8 cellular contexts compared by ENCODE assay signal in genomic region chr4:40046311-40046980, GRCh38. TPM values are rescaled to one million over a fixed set of nuclear protein-coding genes. Genes with fewer than 3 reads are reported as not detected.
DNase-seq lines count a peak whose midpoint lies in the region; ATAC-seq and TF ChIP-seq lines count a peak whose summit lies in the region.

No MANE protein-coding gene starts in this region.

- TF ChIP-seq CTCF in colonic mucosa (IDR thresholded peaks at IDR 0.05) = no peak
- TF ChIP-seq CTCF in osteoblast (IDR thresholded peaks at IDR 0.05; ENCODE audit: extremely low read depth, low read depth, low read length) = peak; percentile 15
- no peak for TF ChIP-seq CTCF in coronary artery (IDR thresholded peaks at IDR 0.05)

- no peaks in the 10 kb centered on the region for H3K4me1 ChIP-seq in colonic mucosa
- peaks cover 11% of the 10 kb centered on the region for H3K4me1 ChIP-seq in osteoblast (ENCODE audit: insufficient read depth, low read length)

- H2AFZ ChIP-seq in osteoblast (ENCODE audit: low read length) = no peak overlapping the region

- no peaks in the 10 kb centered on the region for H4K20me1 ChIP-seq in osteoblast (ENCODE audit: insufficient read depth, low read length)

- peak; percentile 25 for DNase-seq in Daoy (ENCODE audit: low read depth)
- DNase-seq in NCI-H774 (lab: John Stamatoyannopoulos, UW) = peak; percentile 57
- peak; percentile 78 for DNase-seq in colonic mucosa
- DNase-seq in osteoblast (ENCODE audit: insufficient read length, low spot score, missing footprints) = peak; percentile 83
- DNase-seq in coronary artery (ENCODE audit: low spot score) = no peak
- no peak for DNase-seq in cerebellum (ENCODE audit: low spot score)
- no peak for DNase-seq in T1000 (lab: John Stamatoyannopoulos, UW)

- no peak overlapping the region for H3K4me3 ChIP-seq in colonic mucosa
- H3K4me3 ChIP-seq in osteoblast (ENCODE audit: insufficient read depth, low read length) = peak overlapping the region; percentile 1
- no peak overlapping the region for H3K4me3 ChIP-seq in coronary artery

- H3K36me3 ChIP-seq in colonic mucosa = no peaks in the 10 kb centered on the region
- no peaks in the 10 kb centered on the region for H3K36me3 ChIP-seq in osteoblast (ENCODE audit: insufficient read depth, low read length)

- H3K79me2 ChIP-seq in osteoblast (ENCODE audit: insufficient read depth, low read length) = no peaks in the 10 kb centered on the region

- H3K27ac ChIP-seq in colonic mucosa (no peak overlapping the region), osteoblast (ENCODE audit: low read depth, low read length) (peak overlapping the region; percentile 35), coronary artery (no peak overlapping the region)

- H3K4me2 ChIP-seq in osteoblast (ENCODE audit: insufficient read depth, low read length) = peak overlapping the region; percentile 61

- H3K9ac ChIP-seq in colonic mucosa (ENCODE audit: low read depth in 2 of 2, low read length in 2 of 2) = no peak overlapping the region

- intact Hi-C loops in colonic mucosa (cut with DNase I) = no loop called here

- ATAC-seq in HG03442 (IDR thresholded peaks at IDR 0.05; ENCODE audit: unreplicated experiment) = no peak

- H3K9me3 ChIP-seq in colonic mucosa (no peaks in the 10 kb centered on the region), osteoblast (ENCODE audit: low read depth, low read length) (no peaks in the 10 kb centered on the region)

- H3K27me3 ChIP-seq in colonic mucosa = no peaks in the 10 kb centered on the region
- H3K27me3 ChIP-seq in osteoblast (ENCODE audit: insufficient read depth, low read length) = no peaks in the 10 kb centered on the region

RNA-seq across cellular contexts. Expression of gene N4BP2, which starts 10.2 kb away (rescaled TPM):
- total RNA-seq in Daoy (2014; rRNA removed; shearing (Covaris generic)) = 4.0 and 5.9 TPM in 2 replicates
- total RNA-seq in colonic mucosa (1 to 10 TPM; 5.1 to 7.5 TPM), osteoblast (18.6 and 19.2 TPM in 2 replicates), cerebellum (55.8 TPM)

Comparison
In these comparisons a context has a peak if more than half of its experiments do, and no peak if none do; other contexts are left out.
1. DNase-seq: peak in Daoy (single experiment), NCI-H774 (single experiment), colonic mucosa (single experiment) and osteoblast (single experiment); none in coronary artery (single experiment), cerebellum (single experiment) and T1000 (single experiment).